ENCODE assay signal across 13 cellular contexts in the genomic region with DNA sequence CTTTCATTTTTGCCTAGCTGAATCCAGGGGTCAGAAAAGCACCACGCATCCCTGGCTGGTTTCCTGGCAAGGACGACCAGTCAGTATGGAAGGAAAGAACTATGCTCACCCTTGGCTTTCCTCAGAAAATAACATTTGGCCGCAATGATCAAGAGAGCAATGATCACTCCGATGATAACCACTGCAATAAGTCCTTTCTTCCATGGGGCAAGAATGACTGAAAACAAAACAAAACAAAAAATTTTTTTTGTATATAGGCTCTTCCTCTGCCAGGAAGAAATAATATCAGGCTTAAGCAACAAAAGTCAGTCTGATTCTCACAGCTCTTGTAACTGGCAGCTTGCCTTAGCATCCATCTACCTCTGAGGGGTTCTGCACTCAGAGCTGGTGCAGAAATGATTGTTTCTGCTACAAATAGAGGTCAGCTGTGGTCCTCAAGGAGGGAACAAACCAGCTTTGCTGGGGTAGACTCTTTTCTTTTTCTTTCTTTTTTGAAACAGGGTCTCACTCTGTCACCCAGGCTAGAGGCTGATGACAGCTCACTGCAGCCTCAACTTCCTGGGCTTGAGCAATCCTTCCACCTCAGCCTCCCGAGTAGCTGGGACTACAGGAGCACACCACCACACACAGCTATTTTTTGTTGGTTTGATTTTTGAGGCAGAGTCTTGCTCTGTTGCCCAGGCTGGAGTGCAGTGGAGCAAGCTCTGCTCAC. TPM values are rescaled to one million over a fixed set of nuclear protein-coding genes. Genes with fewer than 3 reads are reported as not detected.
DNase-seq lines count a peak whose midpoint lies in the region; ATAC-seq, FAIRE-seq and TF ChIP-seq lines count a peak whose summit lies in the region.
"Had no signal": no experiment of that assay in that cellular context is flagged by ENCODE, and none has a peak within 500 bp of the region (broad histone marks: within the 10 kb centered on the region; RNA-seq: fewer than 3 reads in every experiment).

No MANE protein-coding gene starts in this region.

- H3K27ac ChIP-seq in AG04450 (ENCODE audit: low read depth, low read length) (peak overlapping the region; percentile 11), mesenchymal stem cell (ENCODE audit: low read length, poor library complexity, severe bottlenecking) (no peak overlapping the region)

- H3K36me3 ChIP-seq in mesenchymal stem cell (ENCODE audit: control insufficient read depth in 1 of 2, insufficient read depth in 2 of 2, low read depth in 1 of 2, low read length in 2 of 2): peaks cover 0 to 8% of the 10 kb centered on the region in 2 experiments

- no peak overlapping the region for H2BK5ac ChIP-seq in mesenchymal stem cell (ENCODE audit: low read depth, low read length, poor library complexity, severe bottlenecking)

- H3K4me3 Mint-ChIP-seq in effector memory CD8-positive, alpha-beta T cell: no peak overlapping the region
- H3K4me3 Mint-ChIP-seq: activated naive CD4-positive, alpha-beta T cell treated with anti-CD3 and anti-CD28 coated beads, Interleukin-2, amount 50 U/mL, for 24 hours; T-helper 2 cell treated with Interferon-gamma antibody and Interleukin-4, amounts not matched to agents 5 μg/mL and 100 μg/mL, for 36 hours had no signal

- no peak overlapping the region for H2BK15ac ChIP-seq in mesenchymal stem cell (ENCODE audit: low read depth, poor library complexity, severe bottlenecking)

- no peak overlapping the region for H3K4me2 ChIP-seq in mesenchymal stem cell (ENCODE audit: low read length, poor library complexity, severe bottlenecking)

- no peaks in the 10 kb centered on the region for H3K79me1 ChIP-seq in mesenchymal stem cell (replicated peaks; ENCODE audit: low read length, poor library complexity, severe bottlenecking)

- H2BK120ac ChIP-seq in mesenchymal stem cell (ENCODE audit: low read depth, low read length): no peak overlapping the region

- peak overlapping the region; percentile 81 for H3K9ac ChIP-seq in mesenchymal stem cell (ENCODE audit: low read length)

- CTCF ChIA-PET in AG04450 (lab: Charles Lee): interaction anchor here (0.6 kb wide), 1 partner anchor 68 kb away, joined by 3 read pairs; no protein-coding TSS in a partner anchor

- H2AFZ ChIP-seq in mesenchymal stem cell (ENCODE audit: low read depth, low read length): no peak overlapping the region

- no peak overlapping the region for H3K14ac ChIP-seq in mesenchymal stem cell (ENCODE audit: low read length in 2 of 2)

- H3K9me3 Mint-ChIP-seq in effector memory CD8-positive, alpha-beta T cell: no peaks in the 10 kb centered on the region
- H3K9me3 Mint-ChIP-seq: activated naive CD4-positive, alpha-beta T cell treated with anti-CD3 and anti-CD28 coated beads, Interleukin-2, amount 50 U/mL, for 24 hours; T-helper 2 cell treated with Interferon-gamma antibody and Interleukin-4, amounts not matched to agents 5 μg/mL and 100 μg/mL, for 36 hours had no signal

- peaks cover 0 to 4% of the 10 kb centered on the region in 2 donors for H3K4me1 Mint-ChIP-seq in effector memory CD8-positive, alpha-beta T cell (ENCODE audit: low read depth in 2 of 2)

- H4K91ac ChIP-seq in mesenchymal stem cell (ENCODE audit: low read length): no peak overlapping the region

- no peak for FAIRE-seq in RCC 7860 (lab: Jason Lieb, UNC)

- H3K23ac ChIP-seq in mesenchymal stem cell (ENCODE audit: low read length in 2 of 2): no peak overlapping the region

- no peak overlapping the region for H2BK12ac ChIP-seq in mesenchymal stem cell (ENCODE audit: low read length in 2 of 2)

- no peak overlapping the region for H2AK5ac ChIP-seq in mesenchymal stem cell (ENCODE audit: low read length, severe bottlenecking)

- TF ChIP-seq CTCF in AG04450 (IDR thresholded peaks at IDR 0.05; ENCODE audit: low read depth, low read length): no peak

- no peaks in the 10 kb centered on the region for H3K9me3 ChIP-seq in AG04450 (ENCODE audit: control insufficient read depth, insufficient read depth, low read length)
- H3K9me3 ChIP-seq in mesenchymal stem cell (ENCODE audit: control insufficient read depth, low read length): no peaks in the 10 kb centered on the region

- H3K27me3 ChIP-seq in AG04450 (ENCODE audit: control insufficient read depth, insufficient read depth, low read length) (peaks cover 10% of the 10 kb centered on the region), mesenchymal stem cell (ENCODE audit: control insufficient read depth in 1 of 2, insufficient read depth in 1 of 2, low read length in 2 of 2) (peaks cover 0 to 3% of the 10 kb centered on the region in 2 experiments)
- H3K27me3 ChIP-seq: dorsolateral prefrontal cortex had no signal

- peak overlapping the region; percentile 6 to 20 for H3K27ac Mint-ChIP-seq in effector memory CD8-positive, alpha-beta T cell
- H3K27ac Mint-ChIP-seq: T-helper 2 cell treated with Interferon-gamma antibody and Interleukin-4, amounts not matched to agents 5 μg/mL and 100 μg/mL, for 36 hours had no signal

- no peak for DNase-seq in AG04450 (ENCODE audit: low read depth, low spot score)
- DNase-seq in LHCN-M2 (ENCODE audit: low read depth): peak; percentile 29
- no peak for DNase-seq in effector memory CD8-positive, alpha-beta T cell
- no peak for DNase-seq in mesenchymal stem cell
- no peak for DNase-seq in HUDEP-2 (lab: John Stamatoyannopoulos, UW; ENCODE audit: unreplicated experiment in 76 of 76)
- no peak for DNase-seq in NCI-H526 treated with DMSO at 0.1 percent for 48 hours (lab: John Stamatoyannopoulos, UW)
- DNase-seq in RCC 7860 (ENCODE audit: low spot score): no peak
- DNase-seq: activated CD4-positive, alpha-beta T cell treated with anti-CD3 and anti-CD28 coated beads, Interleukin-2, amount 50 U/mL, for 48 hours; dorsolateral prefrontal cortex; KG1 had no signal

- H3K4ac ChIP-seq in mesenchymal stem cell (ENCODE audit: low read depth in 1 of 2, low read length in 2 of 2): no peak overlapping the region

- peaks cover 52% of the 10 kb centered on the region for H3K36me3 Mint-ChIP-seq in effector memory CD8-positive, alpha-beta T cell (ENCODE audit: insufficient read depth)
- H3K36me3 Mint-ChIP-seq: activated naive CD4-positive, alpha-beta T cell treated with anti-CD3 and anti-CD28 coated beads, Interleukin-2, amount 50 U/mL, for 24 hours had no signal

- H3K18ac ChIP-seq in mesenchymal stem cell (ENCODE audit: low read depth in 1 of 2, low read length in 2 of 2): no peak overlapping the region

- ATAC-seq in effector memory CD8-positive, alpha-beta T cell (replicated peaks): no peak
- no peak for ATAC-seq in GM21390 (IDR thresholded peaks at IDR 0.05; ENCODE audit: unreplicated experiment)

- WGBS in mesenchymal stem cell: 92% methylated on average over 5 of the region's 5 CpGs

- no peak overlapping the region for H3K4me3 ChIP-seq in AG04450 (ENCODE audit: low read depth, low read length)
- H3K4me3 ChIP-seq in mesenchymal stem cell (ENCODE audit: insufficient read depth in 1 of 2, low read depth in 1 of 2, low read length in 2 of 2): peak overlapping the region in 1 of 2 experiments; percentile 12
- H3K4me3 ChIP-seq: dorsolateral prefrontal cortex had no signal

- peaks cover 12% of the 10 kb centered on the region for H3K4me1 ChIP-seq in mesenchymal stem cell (ENCODE audit: control insufficient read depth, insufficient read depth, low read depth, low read length)

- POLR2A ChIA-PET in AG04450 (lab: Yijun Ruan, JAX): interaction anchor here (1.2 kb wide), 1 partner anchor 150 kb away, joined by 3 read pairs; no protein-coding TSS in a partner anchor

- H3K27me3 Mint-ChIP-seq in effector memory CD8-positive, alpha-beta T cell: no peaks in the 10 kb centered on the region
- H3K27me3 Mint-ChIP-seq: activated naive CD4-positive, alpha-beta T cell treated with anti-CD3 and anti-CD28 coated beads, Interleukin-2, amount 50 U/mL, for 24 hours had no signal

- no peak overlapping the region for H4K8ac ChIP-seq in mesenchymal stem cell (ENCODE audit: low read length)

RNA-seq across cellular contexts. Expression of gene PECAM1, which starts 35.7 kb away (rescaled TPM):
- 0.01 TPM in 1 of 2 replicates, not detected in the other for polyA plus RNA-seq in AG04450 (2011; rRNA removed)
- polyA minus RNA-seq in AG04450 (2011; rRNA and poly(A)+ RNA removed): 0.60 TPM in 1 of 2 replicates, not detected in the other
- total RNA-seq in LHCN-M2 (2014; rRNA removed): 0.19 and 0.46 TPM in 2 replicates
- 0.05 TPM for polyA plus RNA-seq in LHCN-M2 (2012)
- 0.18 TPM for polyA plus RNA-seq in mesenchymal stem cell (2013, experiment 1 of 2)
- polyA plus RNA-seq in mesenchymal stem cell (2013, experiment 2 of 2): 0.66 TPM
